Comparison of ENCODE assay signal across 33 cellular contexts in the genomic region with DNA sequence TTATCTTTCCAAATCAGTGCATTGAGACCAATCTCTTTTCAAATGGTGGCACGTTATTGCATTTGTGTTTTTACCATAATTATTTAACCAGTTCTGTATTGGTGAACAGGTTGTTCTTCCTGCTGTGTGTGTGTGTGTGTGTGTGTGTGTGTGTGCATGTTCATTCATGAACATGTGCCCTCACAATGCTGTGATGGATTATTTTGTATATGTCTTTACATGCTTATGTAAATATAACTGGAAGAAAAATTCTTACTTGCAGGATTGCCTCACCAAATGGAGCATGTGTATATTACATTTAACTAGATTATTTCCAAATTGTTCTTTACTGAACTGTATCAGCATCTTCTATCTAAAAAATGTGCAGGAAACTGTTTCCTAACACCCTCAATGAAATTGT.
"Had no signal": no experiment of that assay in that cellular context is flagged by ENCODE, and none has a peak within 500 bp of the region (broad histone marks: within the 10 kb centered on the region; RNA-seq: fewer than 3 reads in every experiment).

No MANE protein-coding gene starts in this region.

- H3K4me1 Mint-ChIP-seq: activated CD4-positive, alpha-beta T cell treated with anti-CD3 and anti-CD28 coated beads for 36 hours; activated CD4-positive, alpha-beta T cell treated with anti-CD3 and anti-CD28 coated beads, Interleukin-2, amount 10 ng/mL, durations not matched to agents 24 days and 14 days; activated CD8-positive, alpha-beta memory T cell treated with anti-CD3 and anti-CD28 coated beads, Interleukin-2, amount 10 ng/mL, durations not matched to agents 7 days and 5 days; activated naive CD4-positive, alpha-beta T cell treated with anti-CD3 and anti-CD28 coated beads, Interleukin-2, amount 10 ng/mL, durations not matched to agents 7 days and 5 days; activated naive CD8-positive, alpha-beta T cell treated with anti-CD3 and anti-CD28 coated beads, Interleukin-2, amount 10 ng/mL, durations not matched to agents 7 days and 5 days; brain; central memory CD8-positive, alpha-beta T cell had no signal

- DNase-seq: activated CD4-positive, alpha-beta memory T cell treated with anti-CD3 and anti-CD28 coated beads for 36 hours; activated CD4-positive, alpha-beta T cell treated with anti-CD3 and anti-CD28 coated beads for 36 hours; activated CD4-positive, alpha-beta T cell treated with anti-CD3 and anti-CD28 coated beads, Interleukin-2, amount 10 ng/mL, durations not matched to agents 24 days and 14 days; activated CD4-positive, CD25-positive, alpha-beta regulatory T cell; activated CD4-positive, CD25-positive, alpha-beta regulatory T cell treated with anti-CD3 and anti-CD28 coated beads, Interleukin-2, amount 50 U/mL, for 72 hours; activated CD8-positive, alpha-beta memory T cell treated with anti-CD3 and anti-CD28 coated beads, Interleukin-2, amount 10 ng/mL, durations not matched to agents 7 days and 5 days; activated CD8-positive, alpha-beta memory T cell treated with anti-CD3 and anti-CD28 coated beads, Interleukin-2, amount 50 U/mL, for 4 hours; activated CD8-positive, alpha-beta T cell treated with anti-CD3 and anti-CD28 coated beads, Interleukin-2, amount 10 ng/mL, durations not matched to agents 7 days and 5 days; activated gamma-delta T cell; activated naive CD4-positive, alpha-beta T cell; activated naive CD4-positive, alpha-beta T cell treated with anti-CD3 and anti-CD28 coated beads, Interleukin-2, amount 10 ng/mL, durations not matched to agents 7 days and 5 days; activated naive CD8-positive, alpha-beta T cell treated with anti-CD3 and anti-CD28 coated beads, Interleukin-2, amount 10 ng/mL, durations not matched to agents 7 days and 5 days; activated T-cell treated with anti-CD3 and anti-CD28 coated beads, Interleukin-2, amount 50 U/mL, for 24 hours; activated T-cell treated with anti-CD3 and anti-CD28 coated beads, Interleukin-2, amount 50 U/mL, for 72 hours; dorsolateral prefrontal cortex; effector memory CD4-positive, alpha-beta T cell; foreskin fibroblast; gastrocnemius medialis; heart right ventricle; T-helper 1 cell; T-helper 17 cell; T1000; WERI-Rb-1 had no signal

- ATAC-seq: activated CD4-positive, alpha-beta T cell treated with anti-CD3 and anti-CD28 coated beads for 36 hours; activated CD8-positive, alpha-beta memory T cell treated with anti-CD3 and anti-CD28 coated beads, Interleukin-2, amount 10 ng/mL, durations not matched to agents 7 days and 5 days; activated CD8-positive, alpha-beta T cell treated with anti-CD3 and anti-CD28 coated beads, Interleukin-2, amount 10 ng/mL, durations not matched to agents 7 days and 5 days; activated naive CD4-positive, alpha-beta T cell treated with anti-CD3 and anti-CD28 coated beads, Interleukin-2, amount 50 U/mL, for 72 hours; activated T-cell treated with anti-CD3 and anti-CD28 coated beads, Interleukin-2, amount 50 U/mL, for 72 hours; esophagus mucosa; gastrocnemius medialis; heart right ventricle; T-helper 17 cell had no signal

- H3K36me3 Mint-ChIP-seq: activated CD4-positive, alpha-beta memory T cell treated with anti-CD3 and anti-CD28 coated beads for 36 hours; activated CD8-positive, alpha-beta memory T cell treated with anti-CD3 and anti-CD28 coated beads, Interleukin-2, amount 10 ng/mL, durations not matched to agents 7 days and 5 days; activated naive CD4-positive, alpha-beta T cell treated with anti-CD3 and anti-CD28 coated beads, Interleukin-2, amount 10 ng/mL, durations not matched to agents 7 days and 5 days; activated naive CD4-positive, alpha-beta T cell treated with anti-CD3 and anti-CD28 coated beads, Interleukin-2, amount 50 U/mL, for 72 hours; activated naive CD8-positive, alpha-beta T cell treated with anti-CD3 and anti-CD28 coated beads, Interleukin-2, amount 10 ng/mL, durations not matched to agents 7 days and 5 days; brain had no signal

- H3K27me3 Mint-ChIP-seq: activated T-cell treated with anti-CD3 and anti-CD28 coated beads, Interleukin-2, amount 50 U/mL, for 24 hours; brain; dendritic cell treated with granulocyte-macrophage colony-stimulating factor and Interleukin-4, amounts not matched to agents 40 ng/mL and 50 ng/mL, for 4 days had no signal

- H3K4me3 ChIP-seq: ascending aorta, breast epithelium, coronary artery, dorsolateral prefrontal cortex, gastrocnemius medialis, heart right ventricle, hepatocyte had no signal

- H3K4me3 Mint-ChIP-seq: activated CD4-positive, alpha-beta memory T cell treated with anti-CD3 and anti-CD28 coated beads for 36 hours; activated CD4-positive, alpha-beta T cell treated with anti-CD3 and anti-CD28 coated beads for 36 hours; activated CD4-positive, alpha-beta T cell treated with anti-CD3 and anti-CD28 coated beads, Interleukin-2, amount 10 ng/mL, durations not matched to agents 24 days and 14 days; activated CD8-positive, alpha-beta memory T cell treated with anti-CD3 and anti-CD28 coated beads, Interleukin-2, amount 10 ng/mL, durations not matched to agents 7 days and 5 days; activated CD8-positive, alpha-beta T cell treated with anti-CD3 and anti-CD28 coated beads, Interleukin-2, amount 10 ng/mL, durations not matched to agents 7 days and 5 days; activated naive CD4-positive, alpha-beta T cell treated with anti-CD3 and anti-CD28 coated beads, Interleukin-2, amount 10 ng/mL, durations not matched to agents 7 days and 5 days; activated naive CD8-positive, alpha-beta T cell treated with anti-CD3 and anti-CD28 coated beads, Interleukin-2, amount 10 ng/mL, durations not matched to agents 7 days and 5 days; activated T-cell treated with anti-CD3 and anti-CD28 coated beads, Interleukin-2, amount 50 U/mL, for 24 hours; activated T-cell treated with anti-CD3 and anti-CD28 coated beads, Interleukin-2, amount 50 U/mL, for 72 hours; brain; central memory CD8-positive, alpha-beta T cell; dendritic cell treated with granulocyte-macrophage colony-stimulating factor and Interleukin-4, amounts not matched to agents 40 ng/mL and 50 ng/mL, for 4 days; T-helper 17 cell; T-helper 2 cell treated with Interferon-gamma antibody and Interleukin-4, amounts not matched to agents 5 μg/mL and 100 μg/mL, for 36 hours had no signal

- H3K27ac Mint-ChIP-seq: activated CD4-positive, alpha-beta memory T cell treated with anti-CD3 and anti-CD28 coated beads for 36 hours; activated CD4-positive, alpha-beta T cell treated with anti-CD3 and anti-CD28 coated beads for 36 hours; activated CD4-positive, alpha-beta T cell treated with anti-CD3 and anti-CD28 coated beads, Interleukin-2, amount 10 ng/mL, durations not matched to agents 24 days and 14 days; activated CD8-positive, alpha-beta memory T cell treated with anti-CD3 and anti-CD28 coated beads, Interleukin-2, amount 10 ng/mL, durations not matched to agents 7 days and 5 days; activated CD8-positive, alpha-beta T cell treated with anti-CD3 and anti-CD28 coated beads, Interleukin-2, amount 10 ng/mL, durations not matched to agents 7 days and 5 days; activated naive CD4-positive, alpha-beta T cell treated with anti-CD3 and anti-CD28 coated beads, Interleukin-2, amount 10 ng/mL, durations not matched to agents 7 days and 5 days; activated naive CD4-positive, alpha-beta T cell treated with anti-CD3 and anti-CD28 coated beads, Interleukin-2, amount 50 U/mL, for 72 hours; activated naive CD8-positive, alpha-beta T cell treated with anti-CD3 and anti-CD28 coated beads, Interleukin-2, amount 10 ng/mL, durations not matched to agents 7 days and 5 days; activated T-cell treated with anti-CD3 and anti-CD28 coated beads, Interleukin-2, amount 50 U/mL, for 24 hours; activated T-cell treated with anti-CD3 and anti-CD28 coated beads, Interleukin-2, amount 50 U/mL, for 72 hours; brain; dendritic cell treated with granulocyte-macrophage colony-stimulating factor and Interleukin-4, amounts not matched to agents 40 ng/mL and 50 ng/mL, for 4 days; T-helper 17 cell; T-helper 2 cell treated with Interferon-gamma antibody and Interleukin-4, amounts not matched to agents 5 μg/mL and 100 μg/mL, for 36 hours had no signal

- H2AFZ ChIP-seq: hepatocyte had no signal

- H3K4me1 ChIP-seq: ascending aorta, breast epithelium, gastrocnemius medialis, heart right ventricle had no signal

- H3K4me2 ChIP-seq: hepatocyte had no signal

- H3K79me2 ChIP-seq: hepatocyte had no signal

- H3K27me3 ChIP-seq: ascending aorta, breast epithelium, gastrocnemius medialis, heart right ventricle, hepatocyte had no signal

- H3K9me3 ChIP-seq: ascending aorta, breast epithelium, gastrocnemius medialis, heart right ventricle had no signal

- H3K36me3 ChIP-seq: ascending aorta, breast epithelium, gastrocnemius medialis, heart right ventricle, WERI-Rb-1 had no signal

- H3K9me3 Mint-ChIP-seq: activated CD4-positive, alpha-beta memory T cell treated with anti-CD3 and anti-CD28 coated beads for 36 hours; activated CD4-positive, alpha-beta T cell treated with anti-CD3 and anti-CD28 coated beads, Interleukin-2, amount 10 ng/mL, durations not matched to agents 24 days and 14 days; activated naive CD4-positive, alpha-beta T cell treated with anti-CD3 and anti-CD28 coated beads, Interleukin-2, amount 10 ng/mL, durations not matched to agents 7 days and 5 days; activated naive CD4-positive, alpha-beta T cell treated with anti-CD3 and anti-CD28 coated beads, Interleukin-2, amount 50 U/mL, for 72 hours; activated naive CD8-positive, alpha-beta T cell treated with anti-CD3 and anti-CD28 coated beads, Interleukin-2, amount 10 ng/mL, durations not matched to agents 7 days and 5 days; activated T-cell treated with anti-CD3 and anti-CD28 coated beads, Interleukin-2, amount 50 U/mL, for 24 hours; activated T-cell treated with anti-CD3 and anti-CD28 coated beads, Interleukin-2, amount 50 U/mL, for 72 hours; brain; central memory CD8-positive, alpha-beta T cell; dendritic cell treated with granulocyte-macrophage colony-stimulating factor and Interleukin-4, amounts not matched to agents 40 ng/mL and 50 ng/mL, for 4 days; T-helper 2 cell treated with Interferon-gamma antibody and Interleukin-4, amounts not matched to agents 5 μg/mL and 100 μg/mL, for 36 hours had no signal

- H3K27ac ChIP-seq: ascending aorta, breast epithelium, coronary artery, dorsolateral prefrontal cortex, gastrocnemius medialis, heart right ventricle, hepatocyte, WERI-Rb-1 had no signal
